In the genomic region with DNA sequence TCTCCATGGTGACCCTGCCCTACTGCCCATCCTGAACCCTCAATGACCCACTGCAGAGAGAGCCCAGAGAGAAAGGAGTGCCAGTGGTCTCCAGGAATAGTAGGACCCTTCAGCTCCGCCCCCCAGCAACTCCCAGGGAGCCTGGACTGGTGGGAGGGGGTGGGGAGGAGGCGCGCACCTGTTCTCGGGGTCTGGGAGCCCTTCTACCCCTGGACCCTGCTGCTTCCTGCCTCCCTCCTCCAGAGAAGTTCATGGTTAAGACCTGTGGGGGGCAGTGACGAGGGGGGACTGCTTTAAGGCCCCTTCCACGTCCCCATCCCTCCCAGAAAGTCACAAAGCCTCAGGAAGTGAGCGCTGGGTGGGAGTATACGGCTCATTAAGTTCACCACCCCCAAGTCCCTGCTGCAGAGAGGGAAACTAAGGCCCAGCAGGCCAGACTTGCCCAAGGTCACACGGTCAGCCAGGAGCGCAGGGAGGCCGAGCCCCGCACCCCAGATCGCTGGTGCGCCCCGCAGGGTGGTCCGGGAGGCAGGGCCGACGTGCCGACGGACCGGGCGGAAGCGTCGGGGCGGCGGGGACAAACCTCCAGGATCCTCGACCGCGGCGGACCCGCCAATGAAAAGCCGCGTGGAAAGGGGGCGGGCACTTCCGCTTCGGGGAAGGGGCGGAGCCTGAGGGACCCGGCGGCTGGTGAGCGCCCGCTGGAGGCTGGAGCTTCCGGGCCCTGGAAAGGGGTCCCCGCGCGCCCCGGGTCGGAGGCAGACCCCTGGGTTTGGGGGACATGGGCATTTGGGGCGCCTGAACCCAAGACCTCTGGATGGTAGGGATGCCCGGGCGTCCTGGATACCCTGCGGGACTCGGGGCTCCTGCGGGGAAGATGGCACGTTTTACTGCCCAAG, we compare ENCODE assay signal across 8 cellular contexts. TPM values are rescaled to one million over a fixed set of nuclear protein-coding genes. Genes with fewer than 3 reads are reported as not detected.
A peak's percentile ranks its signal among the peaks of the same experiment; 100 is the strongest.
DNase-seq lines count a peak whose midpoint lies in the region; ATAC-seq, FAIRE-seq and TF ChIP-seq lines count a peak whose summit lies in the region.

A gene with protein sequence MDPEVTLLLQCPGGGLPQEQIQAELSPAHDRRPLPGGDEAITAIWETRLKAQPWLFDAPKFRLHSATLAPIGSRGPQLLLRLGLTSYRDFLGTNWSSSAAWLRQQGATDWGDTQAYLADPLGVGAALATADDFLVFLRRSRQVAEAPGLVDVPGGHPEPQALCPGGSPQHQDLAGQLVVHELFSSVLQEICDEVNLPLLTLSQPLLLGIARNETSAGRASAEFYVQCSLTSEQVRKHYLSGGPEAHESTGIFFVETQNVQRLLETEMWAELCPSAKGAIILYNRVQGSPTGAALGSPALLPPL (plus strand): TSS at position 667 of the 899 bp plus-strand sequence. CDS start 379 bp downstream, outside the sequence.
A gene with protein sequence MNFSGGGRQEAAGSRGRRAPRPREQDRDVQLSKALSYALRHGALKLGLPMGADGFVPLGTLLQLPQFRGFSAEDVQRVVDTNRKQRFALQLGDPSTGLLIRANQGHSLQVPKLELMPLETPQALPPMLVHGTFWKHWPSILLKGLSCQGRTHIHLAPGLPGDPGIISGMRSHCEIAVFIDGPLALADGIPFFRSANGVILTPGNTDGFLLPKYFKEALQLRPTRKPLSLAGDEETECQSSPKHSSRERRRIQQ (minus strand): TSS at position 579 of the 899 bp plus-strand sequence. CDS start 326 bp downstream, at position 253.

- no peaks in the 10 kb centered on the region for H3K9me3 Mint-ChIP-seq in WTC11

- peak; percentile 9 to 79 (median 66) for TF ChIP-seq POLR2A in spleen (IDR thresholded peaks at IDR 0.05)

- intact Hi-C loops in spleen (cut with DNase I; ENCODE audit: low total_unique reads) = no loop called here

- peak; percentile 39 for TF ChIP-seq CTCF in GM12865 (IDR thresholded peaks at IDR 0.05; ENCODE audit: insufficient read depth, low read depth, low read length, missing control alignments)
- no peak for TF ChIP-seq CTCF in WTC11 (IDR thresholded peaks at IDR 0.05)
- TF ChIP-seq CTCF in bronchial epithelial cell (IDR thresholded peaks at IDR 0.05; ENCODE audit: insufficient read depth, low read length, severe bottlenecking) = peak; percentile 32
- TF ChIP-seq CTCF in spleen (IDR thresholded peaks at IDR 0.05 in 8 of 11, conservative IDR thresholded peaks at IDR 0.05 in 3 of 11) = peak in 6 of 11 experiments; percentile 5 to 43 (median 14)

- no peaks in the 10 kb centered on the region for H3K36me3 Mint-ChIP-seq in WTC11

- no peaks in the 10 kb centered on the region for H3K27me3 Mint-ChIP-seq in WTC11 (ENCODE audit: low read depth)

- H3K9me3 ChIP-seq in spleen = no peaks in the 10 kb centered on the region

- H3K27ac Mint-ChIP-seq in WTC11 = peak within 1 kb of the TSS; percentile 84

- peak; percentile 92 for DNase-seq in GM12865 (ENCODE audit: low read depth)
- peak; percentile 93 for DNase-seq in NCI-H2227 (lab: John Stamatoyannopoulos, UW; ENCODE audit: unreplicated experiment)
- DNase-seq in WTC11 (ENCODE audit: low spot score) = peak; percentile 89
- peak; percentile 53 for DNase-seq in bronchial epithelial cell (ENCODE audit: low read depth)
- peak; percentile 89 for DNase-seq in inferior parietal cortex (ENCODE audit: extremely low spot score)
- DNase-seq in spleen = peak; percentile 98

- ATAC-seq in HG02852 (IDR thresholded peaks at IDR 0.05; ENCODE audit: unreplicated experiment) = peak; percentile 57
- ATAC-seq in WTC11 = peak; percentile 54
- no peak for ATAC-seq in HG02870 (IDR thresholded peaks at IDR 0.05; ENCODE audit: unreplicated experiment)

- peak within 1 kb of the TSS; percentile 94 for H3K4me3 ChIP-seq in GM12865 (ENCODE audit: low read depth, low read length)
- peak within 1 kb of the TSS; percentile 65 for H3K4me3 ChIP-seq in bronchial epithelial cell (ENCODE audit: low read depth, low read length)
- peak within 1 kb of the TSS; percentile 72 to 97 (median 75) for H3K4me3 ChIP-seq in spleen

- no peak for FAIRE-seq in bronchial epithelial cell (lab: Jason Lieb, UNC)

- H3K4me1 Mint-ChIP-seq in WTC11 = peaks cover 24% of the 10 kb centered on the region

- WGBS in spleen, 5 donors = 0 to 2% (median 1%) methylated on average over 23 to 54 of the region's 54 CpGs

- POLR2A ChIA-PET in WTC11 (lab: Charles Lee) = interaction anchor here (0.6 to 1.9 kb wide), 8 partner anchors 19 to 308 kb away, joined by 3 to 13 read pairs (median 3); a partner anchor contains a TSS

- H3K27me3 ChIP-seq in bronchial epithelial cell (ENCODE audit: control insufficient read depth, insufficient read depth, low read length) (no peaks in the 10 kb centered on the region), spleen (replicated peaks in 1 of 7) (no peaks in the 10 kb centered on the region)

- H3K4me1 ChIP-seq in spleen = peaks cover 36 to 92% (median 66%) of the 10 kb centered on the region in 6 donors

- CTCF ChIA-PET in WTC11 (lab: Charles Lee) = interaction anchor here (0.5 to 3.8 kb wide), 21 partner anchors 9 to 1364 kb away, joined by 3 to 27 read pairs (median 4); a partner anchor contains a TSS

- peaks cover 11% of the 10 kb centered on the region for H3K36me3 ChIP-seq in bronchial epithelial cell (ENCODE audit: control insufficient read depth, insufficient read depth, low read length)
- H3K36me3 ChIP-seq in spleen = peaks cover 0 to 45% (median 26%) of the 10 kb centered on the region in 6 donors

- peak within 1 kb of the TSS; percentile 89 to 98 (median 94) for H3K27ac ChIP-seq in spleen

- peak within 1 kb of the TSS; percentile 81 for H3K4me3 Mint-ChIP-seq in WTC11

TF ChIP-seq in WTC11, 78 proteins besides CTCF, POLR2A, EP300 and RAD21 (continues in another document):
- TF ChIP-seq SP1 (CRISPR knock-in tag; conservative IDR thresholded peaks at IDR 0.05) = 0 out of 2 replicates have a peak, but pooled peaks have one; percentile 76
- no peak for TF ChIP-seq ZNF219 (CRISPR knock-in tag; IDR thresholded peaks at IDR 0.05; ENCODE audit: borderline replicate concordance)
- TF ChIP-seq GABPB1 (CRISPR knock-in tag; IDR thresholded peaks at IDR 0.05) = peak; percentile 72
- TF ChIP-seq ZNF138 (CRISPR knock-in tag; conservative IDR thresholded peaks at IDR 0.05) = no peak
- peak; percentile 55; the same call in 1 of the 2 replicates for TF ChIP-seq FOXK1 (CRISPR knock-in tag; IDR thresholded peaks at IDR 0.05)
- TF ChIP-seq, protein P1, sequence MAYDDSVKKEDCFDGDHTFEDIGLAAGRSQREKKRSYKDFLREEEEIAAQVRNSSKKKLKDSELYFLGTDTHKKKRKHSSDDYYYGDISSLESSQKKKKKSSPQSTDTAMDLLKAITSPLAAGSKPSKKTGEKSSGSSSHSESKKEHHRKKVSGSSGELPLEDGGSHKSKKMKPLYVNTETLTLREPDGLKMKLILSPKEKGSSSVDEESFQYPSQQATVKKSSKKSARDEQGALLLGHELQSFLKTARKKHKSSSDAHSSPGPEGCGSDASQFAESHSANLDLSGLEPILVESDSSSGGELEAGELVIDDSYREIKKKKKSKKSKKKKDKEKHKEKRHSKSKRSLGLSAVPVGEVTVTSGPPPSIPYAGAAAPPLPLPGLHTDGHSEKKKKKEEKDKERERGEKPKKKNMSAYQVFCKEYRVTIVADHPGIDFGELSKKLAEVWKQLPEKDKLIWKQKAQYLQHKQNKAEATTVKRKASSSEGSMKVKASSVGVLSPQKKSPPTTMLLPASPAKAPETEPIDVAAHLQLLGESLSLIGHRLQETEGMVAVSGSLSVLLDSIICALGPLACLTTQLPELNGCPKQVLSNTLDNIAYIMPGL (CRISPR knock-in tag; IDR thresholded peaks at IDR 0.05) = peak; percentile 78
- no peak for TF ChIP-seq JAZF1 (CRISPR knock-in tag; IDR thresholded peaks at IDR 0.05)
- no peak for TF ChIP-seq RELA (CRISPR knock-in tag; IDR thresholded peaks at IDR 0.05; ENCODE audit: borderline replicate concordance)
- TF ChIP-seq ZNF423 (CRISPR knock-in tag; IDR thresholded peaks at IDR 0.05) = no peak
- TF ChIP-seq ZNF121 (CRISPR knock-in tag; IDR thresholded peaks at IDR 0.05) = no peak
- TF ChIP-seq, protein P2, sequence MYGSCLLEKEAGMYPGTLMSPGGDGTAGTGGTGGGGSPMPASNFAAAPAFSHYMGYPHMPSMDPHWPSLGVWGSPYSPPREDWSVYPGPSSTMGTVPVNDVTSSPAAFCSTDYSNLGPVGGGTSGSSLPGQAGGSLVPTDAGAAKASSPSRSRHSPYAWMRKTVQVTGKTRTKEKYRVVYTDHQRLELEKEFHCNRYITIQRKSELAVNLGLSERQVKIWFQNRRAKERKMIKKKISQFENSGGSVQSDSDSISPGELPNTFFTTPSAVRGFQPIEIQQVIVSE (CRISPR knock-in tag; IDR thresholded peaks at IDR 0.05; ENCODE audit: borderline replicate concordance) = no peak
- TF ChIP-seq, protein P3, sequence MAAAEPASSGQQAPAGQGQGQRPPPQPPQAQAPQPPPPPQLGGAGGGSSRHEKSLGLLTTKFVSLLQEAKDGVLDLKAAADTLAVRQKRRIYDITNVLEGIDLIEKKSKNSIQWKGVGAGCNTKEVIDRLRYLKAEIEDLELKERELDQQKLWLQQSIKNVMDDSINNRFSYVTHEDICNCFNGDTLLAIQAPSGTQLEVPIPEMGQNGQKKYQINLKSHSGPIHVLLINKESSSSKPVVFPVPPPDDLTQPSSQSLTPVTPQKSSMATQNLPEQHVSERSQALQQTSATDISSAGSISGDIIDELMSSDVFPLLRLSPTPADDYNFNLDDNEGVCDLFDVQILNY (CRISPR knock-in tag; IDR thresholded peaks at IDR 0.05) = peak; percentile 65; the same call in 1 of the 2 replicates
- TF ChIP-seq, protein P4, sequence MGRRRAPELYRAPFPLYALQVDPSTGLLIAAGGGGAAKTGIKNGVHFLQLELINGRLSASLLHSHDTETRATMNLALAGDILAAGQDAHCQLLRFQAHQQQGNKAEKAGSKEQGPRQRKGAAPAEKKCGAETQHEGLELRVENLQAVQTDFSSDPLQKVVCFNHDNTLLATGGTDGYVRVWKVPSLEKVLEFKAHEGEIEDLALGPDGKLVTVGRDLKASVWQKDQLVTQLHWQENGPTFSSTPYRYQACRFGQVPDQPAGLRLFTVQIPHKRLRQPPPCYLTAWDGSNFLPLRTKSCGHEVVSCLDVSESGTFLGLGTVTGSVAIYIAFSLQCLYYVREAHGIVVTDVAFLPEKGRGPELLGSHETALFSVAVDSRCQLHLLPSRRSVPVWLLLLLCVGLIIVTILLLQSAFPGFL (CRISPR knock-in tag; IDR thresholded peaks at IDR 0.05; ENCODE audit: borderline replicate concordance) = no peak
- peak; percentile 14; the same call in 1 of the 2 replicates for TF ChIP-seq TEAD1 (CRISPR knock-in tag; IDR thresholded peaks at IDR 0.05)

RNA-seq across cellular contexts. Expression of the first gene that starts in this region (rescaled TPM):
- total RNA-seq in WTC11 (2021) = 59.1 to 64.4 TPM (median 60.1 TPM) in 3 replicates
- total RNA-seq in bronchial epithelial cell = 57.9 and 75.0 TPM in 2 replicates
- total RNA-seq in spleen = 10 to 100 TPM; 68.1 to 88.6 (median 78.2) TPM
- 100 to 1,000 TPM in 1 of 3 donors, 10 to 100 TPM in 2; 61.8 to 109 (median 96.3) TPM for polyA plus RNA-seq in spleen

RNA-seq across cellular contexts. Expression of the second gene that starts in this region (rescaled TPM):
- total RNA-seq in WTC11 (2021) (52.3 to 58.8 TPM (median 53.2 TPM) in 3 replicates), bronchial epithelial cell (17.9 and 24.5 TPM in 2 replicates), spleen (10 to 100 TPM; 34.2 to 56.3 (median 40.0) TPM)
- 10 to 100 TPM; 57.8 to 74.0 (median 60.8) TPM for polyA plus RNA-seq in spleen
